16 cellular contexts compared by ENCODE assay signal in genomic region chr20:51034461-51034860, GRCh38.
A peak's percentile ranks its signal among the peaks of the same experiment; 100 is the strongest.
DNase-seq lines count a peak whose midpoint lies in the region; ATAC-seq and TF ChIP-seq lines count a peak whose summit lies in the region.
"Had no signal": no experiment of that assay in that cellular context is flagged by ENCODE, and none has a peak within 500 bp of the region (broad histone marks: within the 10 kb centered on the region; RNA-seq: fewer than 3 reads in every experiment).

No MANE protein-coding gene starts in this region.

- DNase-seq in stimulated activated naive CD8-positive, alpha-beta T cell treated with anti-CD3 and anti-CD28 coated beads, Interleukin-15, amount 100 ng/mL, for 72 hours: no peak
- no peak for DNase-seq in stimulated activated naive CD8-positive, alpha-beta T cell treated with anti-CD3 and anti-CD28 coated beads, Interleukin-15, Interleukin-2, amounts not matched to agents 100 U/mL and 50 U/mL, for 24 hours
- no peak for DNase-seq in RWPE1 (ENCODE audit: low spot score)
- DNase-seq in fibroblast of mammary gland (ENCODE audit: low read depth): peak; percentile 43
- no peak for DNase-seq in KG1 (lab: John Stamatoyannopoulos, UW)
- DNase-seq: activated CD8-positive, alpha-beta T cell treated with anti-CD3 and anti-CD28 coated beads for 36 hours; activated T-cell treated with anti-CD3 and anti-CD28 coated beads, Interleukin-2, amount 50 U/mL, for 4 hours; head of caudate nucleus; NCI-H1048; upper lobe of right lung had no signal

- H3K27me3 Mint-ChIP-seq in stimulated activated naive CD8-positive, alpha-beta T cell treated with anti-CD3 and anti-CD28 coated beads, Interleukin-15, amount 100 ng/mL, for 72 hours: peaks cover 60% of the 10 kb centered on the region

- ATAC-seq in stimulated activated naive CD8-positive, alpha-beta T cell treated with anti-CD3 and anti-CD28 coated beads, Interleukin-15, amount 100 ng/mL, for 72 hours: no peak
- ATAC-seq in stimulated activated naive CD8-positive, alpha-beta T cell treated with anti-CD3 and anti-CD28 coated beads, Interleukin-15, Interleukin-2, amounts not matched to agents 100 U/mL and 50 U/mL, for 24 hours: no peak
- no peak for ATAC-seq in HG03097 (IDR thresholded peaks at IDR 0.05; ENCODE audit: low FRiP score, unreplicated experiment)
- ATAC-seq in GM21786 (IDR thresholded peaks at IDR 0.05; ENCODE audit: unreplicated experiment): no peak
- ATAC-seq in HG03135 (IDR thresholded peaks at IDR 0.05; ENCODE audit: unreplicated experiment): no peak
- ATAC-seq: activated T-cell treated with anti-CD3 and anti-CD28 coated beads, Interleukin-2, amount 50 U/mL, for 4 hours had no signal

- CTCF ChIA-PET in RWPE1 (lab: Yijun Ruan, JAX): interaction anchor here (0.7 kb wide), 1 partner anchor 271 kb away, joined by 3 read pairs; no protein-coding TSS in a partner anchor

- no peak overlapping the region for H3K4me3 ChIP-seq in fibroblast of mammary gland (ENCODE audit: control insufficient read depth, low read depth, low read length)
- H3K4me3 ChIP-seq: upper lobe of right lung had no signal

- peaks cover 25% of the 10 kb centered on the region for H3K4me1 Mint-ChIP-seq in stimulated activated naive CD8-positive, alpha-beta T cell treated with anti-CD3 and anti-CD28 coated beads, Interleukin-15, amount 100 ng/mL, for 72 hours

- H3K9me3 Mint-ChIP-seq in stimulated activated naive CD8-positive, alpha-beta T cell treated with anti-CD3 and anti-CD28 coated beads, Interleukin-15, amount 100 ng/mL, for 72 hours: peaks cover 11 to 13% of the 10 kb centered on the region in 2 donors
- H3K9me3 Mint-ChIP-seq: activated CD8-positive, alpha-beta T cell treated with anti-CD3 and anti-CD28 coated beads for 36 hours; activated naive CD4-positive, alpha-beta T cell treated with anti-CD3 and anti-CD28 coated beads, Interleukin-2, amount 50 U/mL, for 72 hours; activated T-cell treated with anti-CD3 and anti-CD28 coated beads, Interleukin-2, amount 50 U/mL, for 4 hours; neural crest cell had no signal

- peak overlapping the region; percentile 18 to 40 for H3K4me3 Mint-ChIP-seq in stimulated activated naive CD8-positive, alpha-beta T cell treated with anti-CD3 and anti-CD28 coated beads, Interleukin-15, amount 100 ng/mL, for 72 hours
- H3K4me3 Mint-ChIP-seq: activated CD8-positive, alpha-beta T cell treated with anti-CD3 and anti-CD28 coated beads for 36 hours; activated T-cell treated with anti-CD3 and anti-CD28 coated beads, Interleukin-2, amount 50 U/mL, for 4 hours; IgD-negative memory B cell; neural crest cell had no signal

- POLR2A ChIA-PET in RWPE1 (lab: Yijun Ruan, JAX; ENCODE audit: low non-redundant PET): no interaction called here

- no peak for TF ChIP-seq CTCF in RWPE1 (conservative IDR thresholded peaks at IDR 0.05; ENCODE audit: low read depth)
- no peak for TF ChIP-seq CTCF in fibroblast of mammary gland (conservative IDR thresholded peaks at IDR 0.05; ENCODE audit: control insufficient read depth, insufficient read depth, low read depth, low read length)

- peak overlapping the region; percentile 92 to 95 for H3K27ac Mint-ChIP-seq in stimulated activated naive CD8-positive, alpha-beta T cell treated with anti-CD3 and anti-CD28 coated beads, Interleukin-15, amount 100 ng/mL, for 72 hours
- H3K27ac Mint-ChIP-seq: activated naive CD4-positive, alpha-beta T cell treated with anti-CD3 and anti-CD28 coated beads, Interleukin-2, amount 50 U/mL, for 72 hours; IgD-negative memory B cell had no signal

- H3K27ac ChIP-seq in RWPE1: peak overlapping the region; percentile 61
- H3K27ac ChIP-seq: upper lobe of right lung had no signal
